Comparison of ENCODE assay signal across 31 cellular contexts in genomic region chr3:60322334-60322856, GRCh38.
"Had no signal": no experiment of that assay in that cellular context is flagged by ENCODE, and none has a peak within 500 bp of the region (broad histone marks: within the 10 kb centered on the region; RNA-seq: fewer than 3 reads in every experiment).

No MANE protein-coding gene starts in this region.

- DNase-seq: activated CD4-positive, alpha-beta memory T cell treated with anti-CD3 and anti-CD28 coated beads for 36 hours; activated CD4-positive, alpha-beta T cell treated with anti-CD3 and anti-CD28 coated beads for 36 hours; activated CD4-positive, alpha-beta T cell treated with anti-CD3 and anti-CD28 coated beads, Interleukin-2, amount 10 ng/mL, durations not matched to agents 24 days and 14 days; activated CD4-positive, CD25-positive, alpha-beta regulatory T cell; activated CD4-positive, CD25-positive, alpha-beta regulatory T cell treated with anti-CD3 and anti-CD28 coated beads, Interleukin-2, amount 50 U/mL, for 72 hours; activated CD8-positive, alpha-beta memory T cell treated with anti-CD3 and anti-CD28 coated beads, Interleukin-2, amount 10 ng/mL, durations not matched to agents 7 days and 5 days; activated CD8-positive, alpha-beta memory T cell treated with anti-CD3 and anti-CD28 coated beads, Interleukin-2, amount 50 U/mL, for 4 hours; activated CD8-positive, alpha-beta T cell treated with anti-CD3 and anti-CD28 coated beads, Interleukin-2, amount 10 ng/mL, durations not matched to agents 7 days and 5 days; activated gamma-delta T cell; activated naive CD4-positive, alpha-beta T cell; activated naive CD4-positive, alpha-beta T cell treated with anti-CD3 and anti-CD28 coated beads, Interleukin-2, amount 50 U/mL, for 16 hours; activated naive CD8-positive, alpha-beta T cell treated with anti-CD3 and anti-CD28 coated beads, Interleukin-2, amount 50 U/mL, for 24 hours; activated T-cell treated with anti-CD3 and anti-CD28 coated beads, Interleukin-2, amount 50 U/mL, for 24 hours; activated T-cell treated with anti-CD3 and anti-CD28 coated beads, Interleukin-2, amount 50 U/mL, for 72 hours; adrenal gland; amygdala; aorta; central memory CD4-positive, alpha-beta T cell; cerebellar nuclear complex; colonic mucosa; effector CD8-positive, alpha-beta T cell; esophagus squamous epithelium; foreskin melanocyte; head of caudate nucleus; T-helper 1 cell; T-helper 17 cell had no signal

- FAIRE-seq: endometrium, endothelial cell of umbilical vein had no signal

- H3K4me1 ChIP-seq: adrenal gland, breast epithelium, colonic mucosa, esophagus squamous epithelium had no signal

- H3K4me3 ChIP-seq: adrenal gland, breast epithelium, cardiac muscle cell, colonic mucosa, esophagus squamous epithelium had no signal

- ATAC-seq: activated CD4-positive, alpha-beta T cell treated with anti-CD3 and anti-CD28 coated beads for 36 hours; activated CD8-positive, alpha-beta memory T cell treated with anti-CD3 and anti-CD28 coated beads, Interleukin-2, amount 10 ng/mL, durations not matched to agents 7 days and 5 days; activated CD8-positive, alpha-beta T cell treated with anti-CD3 and anti-CD28 coated beads, Interleukin-2, amount 10 ng/mL, durations not matched to agents 7 days and 5 days; activated naive CD8-positive, alpha-beta T cell treated with anti-CD3 and anti-CD28 coated beads, Interleukin-2, amount 50 U/mL, for 24 hours; activated T-cell treated with anti-CD3 and anti-CD28 coated beads, Interleukin-2, amount 50 U/mL, for 72 hours; T-helper 17 cell had no signal

- H3K27me3 ChIP-seq: adrenal gland, breast epithelium, cardiac muscle cell, colonic mucosa, esophagus squamous epithelium had no signal

- H3K9me3 ChIP-seq: adrenal gland, breast epithelium, colonic mucosa, esophagus squamous epithelium had no signal

- H3K36me3 ChIP-seq: adrenal gland, breast epithelium, cardiac muscle cell, colonic mucosa, esophagus squamous epithelium had no signal

- H3K27ac ChIP-seq: adrenal gland, breast epithelium, cardiac muscle cell, colonic mucosa, epithelial cell of prostate, esophagus squamous epithelium had no signal
